Comparison of ENCODE assay signal across 1 cellular context in the genomic region with DNA sequence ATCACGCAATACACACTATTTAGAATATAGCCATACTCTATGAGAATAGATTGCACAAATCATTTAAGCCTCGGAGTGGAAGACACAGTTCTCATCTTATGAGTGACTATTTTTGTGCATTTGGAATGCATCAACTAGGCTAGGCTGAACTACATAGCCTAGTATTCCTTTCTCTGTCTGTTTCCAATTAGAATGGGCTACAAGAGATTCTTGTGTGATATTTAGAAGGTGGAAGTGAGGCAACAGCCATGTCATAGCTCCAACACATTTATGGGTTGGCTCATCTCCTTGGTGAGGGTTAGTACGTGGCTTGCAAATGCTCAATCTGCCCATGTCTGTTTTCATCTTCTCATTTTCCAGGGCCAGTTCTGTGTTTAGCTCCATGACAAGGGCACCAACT.
TF ChIP-seq lines count a peak whose summit lies in the region.

No MANE protein-coding gene starts in this region.

TF ChIP-seq in endothelial cell of umbilical vein, 7 proteins besides CTCF, POLR2A, EP300 and RAD21 (continued from another document):
- TF ChIP-seq JUN (IDR thresholded peaks at IDR 0.05; ENCODE audit: borderline replicate concordance, insufficient read depth, insufficient read length, low read depth) (no peak), MYC (IDR thresholded peaks at IDR 0.05; ENCODE audit: low read depth, low read length) (no peak), EZH2 (IDR thresholded peaks at IDR 0.05; ENCODE audit: borderline replicate concordance, low read depth, low read length, severe bottlenecking) (no peak), POLR2AphosphoS5 (IDR thresholded peaks at IDR 0.05; ENCODE audit: insufficient read depth, low read depth, low read length) (no peak), GATA2 (IDR thresholded peaks at IDR 0.05; ENCODE audit: insufficient read depth, insufficient read length, low read depth, low read length) (no peak)
- TF ChIP-seq, protein P1, sequence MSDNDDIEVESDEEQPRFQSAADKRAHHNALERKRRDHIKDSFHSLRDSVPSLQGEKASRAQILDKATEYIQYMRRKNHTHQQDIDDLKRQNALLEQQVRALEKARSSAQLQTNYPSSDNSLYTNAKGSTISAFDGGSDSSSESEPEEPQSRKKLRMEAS (IDR thresholded peaks at IDR 0.05; ENCODE audit: insufficient read depth, insufficient read length), result no peak
